ENCODE assay signal across 2 cellular contexts in genomic region chr7:143264196-143264568, GRCh38. TPM values are rescaled to one million over a fixed set of nuclear protein-coding genes. Genes with fewer than 3 reads are reported as not detected.
DNase-seq lines count a peak whose midpoint lies in the region.
"Not testable (repeated sequence)": the region's sequence is repeated elsewhere in the genome, so short reads cannot be mapped to it uniquely, and the experiment has no call there.

No MANE protein-coding gene starts in this region.

- H3K4me1 Mint-ChIP-seq in immature natural killer cell: peaks cover 30 to 44% of the 10 kb centered on the region in 2 donors

- H3K4me3 Mint-ChIP-seq in immature natural killer cell: peak overlapping the region; percentile 87 to 97 (median 95)

- H3K9me3 ChIP-seq in HUES48 (ENCODE audit: control insufficient read depth, insufficient read depth, low read length): not testable (repeated sequence)

- not testable (repeated sequence) for H3K27me3 Mint-ChIP-seq in immature natural killer cell (ENCODE audit: low read depth in 3 of 3)

- not testable (repeated sequence) for DNase-seq in immature natural killer cell

- H3K36me3 ChIP-seq in HUES48 (ENCODE audit: control insufficient read depth, insufficient read depth, low read length): peaks cover 14% of the 10 kb centered on the region

- H3K4me3 ChIP-seq in HUES48 (ENCODE audit: low read depth, low read length): peak overlapping the region; percentile 86

- H3K4me1 ChIP-seq in HUES48 (ENCODE audit: control insufficient read depth, insufficient read depth, low read length): not testable (repeated sequence)

- not testable (repeated sequence) for H3K27me3 ChIP-seq in HUES48 (ENCODE audit: control insufficient read depth, insufficient read depth, low read length)

- peak overlapping the region; percentile 82 to 95 (median 88) for H3K27ac Mint-ChIP-seq in immature natural killer cell

- H3K27ac ChIP-seq in HUES48 (ENCODE audit: low read depth, low read length): not testable (repeated sequence)

- H3K9ac ChIP-seq in HUES48 (ENCODE audit: low read depth, low read length): not testable (repeated sequence)

- H3K9me3 Mint-ChIP-seq in immature natural killer cell: not testable (repeated sequence)

- peaks cover 5 to 16% (median 7%) of the 10 kb centered on the region in 3 donors for H3K36me3 Mint-ChIP-seq in immature natural killer cell

RNA-seq across cellular contexts. Expression of gene GSTK1, which starts 0.9 kb away (rescaled TPM):
- 100 to 1,000 TPM; 238 to 266 (median 252) TPM for polyA plus RNA-seq in immature natural killer cell

RNA-seq across cellular contexts. Expression of gene TMEM139, which starts 20.6 kb away (rescaled TPM):
- not detected for polyA plus RNA-seq in immature natural killer cell

RNA-seq across cellular contexts. Expression of gene CASP2, which starts 24.0 kb away (rescaled TPM):
- polyA plus RNA-seq in immature natural killer cell: 10 to 100 TPM in 1 of 3 donors, 1 to 10 TPM in 2; 8.8 to 24.2 (median 9.8) TPM

RNA-seq across cellular contexts. Expression of gene TAS2R40, which starts 42.3 kb away (rescaled TPM):
- not detected for polyA plus RNA-seq in immature natural killer cell

RNA-seq across cellular contexts. Expression of gene CLCN1, which starts 51.7 kb away (rescaled TPM):
- polyA plus RNA-seq in immature natural killer cell: under 1 TPM in 1 of 3 donors, not detected in 2; 0.07 TPM
